ENCODE assay signal across 1 cellular context in genomic region chr7:22377690-22378089, GRCh38.
TF ChIP-seq lines count a peak whose summit lies in the region.

No MANE protein-coding gene starts in this region.

TF ChIP-seq in H1, 55 proteins besides CTCF, POLR2A, EP300 and RAD21:
- TF ChIP-seq MAFK (IDR thresholded peaks at IDR 0.05; ENCODE audit: low read depth, low read length) (no peak), SRF (IDR thresholded peaks at IDR 0.05; ENCODE audit: low read depth, low read length) (no peak), HDAC6 (IDR thresholded peaks at IDR 0.05; ENCODE audit: low read depth, low read length) (no peak), SP1 (IDR thresholded peaks at IDR 0.05; ENCODE audit: low read depth, low read length) (no peak), SIX5 (IDR thresholded peaks at IDR 0.05; ENCODE audit: low read depth, low read length) (no peak), TAF7 (optimal IDR thresholded peaks at IDR 0.05; ENCODE audit: borderline replicate concordance, low read depth, low read length) (no peak), BACH1 (IDR thresholded peaks at IDR 0.05; ENCODE audit: low read length) (no peak), CEBPB (IDR thresholded peaks at IDR 0.05; ENCODE audit: low read depth, low read length) (no peak), RNF2 (IDR thresholded peaks at IDR 0.05; ENCODE audit: borderline replicate concordance, low read depth, low read length, missing control alignments, poor library complexity, severe bottlenecking) (no peak), CTBP2 (IDR thresholded peaks at IDR 0.05; ENCODE audit: borderline replicate concordance, insufficient read depth, insufficient read length, low read length) (no peak)
